In genomic region chr12:9634177-9634803, GRCh38 we compare ENCODE assay signal across 8 cellular contexts. TPM values are rescaled to one million over a fixed set of nuclear protein-coding genes. Genes with fewer than 3 reads are reported as not detected.
DNase-seq lines count a peak whose midpoint lies in the region; ATAC-seq, FAIRE-seq and TF ChIP-seq lines count a peak whose summit lies in the region.

No MANE protein-coding gene starts in this region.

- H3K4me3 Mint-ChIP-seq in activated T-helper 2 cell treated with anti-CD3 and anti-CD28 coated beads, Interferon-gamma antibody, Interleukin-2, Interleukin-4, amounts not matched to agents 10 μg/mL and 5 μg/mL and 100 μg/mL, durations not matched to agents 14 hours and 24 hours and 36 hours (ENCODE audit: low read depth) = no peak overlapping the region
- no peak overlapping the region for H3K4me3 Mint-ChIP-seq in glutamatergic neuron (ENCODE audit: unreplicated experiment)

- DNase-seq in DMS153 treated with DMSO at 0.1 percent for 48 hours (lab: John Stamatoyannopoulos, UW; ENCODE audit: unreplicated experiment) (peak; percentile 4), RCC 7860 (ENCODE audit: low spot score) (peak; percentile 26), glutamatergic neuron (peak; percentile 27), SHP77 (lab: John Stamatoyannopoulos, UW) (no peak)
- peak; percentile 58 for DNase-seq in activated T-helper 2 cell treated with anti-CD3 and anti-CD28 coated beads, Interferon-gamma antibody, Interleukin-2, Interleukin-4, amounts not matched to agents 10 μg/mL and 5 μg/mL and 100 μg/mL, durations not matched to agents 14 hours and 24 hours and 36 hours (ENCODE audit: low spot score)
- peak; percentile 50 to 89 (median 66) for DNase-seq in stimulated activated CD4-positive, alpha-beta T cell treated with anti-CD3 and anti-CD28 coated beads, Interleukin-12 subunit alpha, Interleukin-12 subunit beta, amount 100 ng/mL, for 48 hours (ENCODE audit: low read depth in 2 of 3, low spot score in 1 of 3)

- H3K27me3 Mint-ChIP-seq in activated T-helper 2 cell treated with anti-CD3 and anti-CD28 coated beads, Interferon-gamma antibody, Interleukin-2, Interleukin-4, amounts not matched to agents 10 μg/mL and 5 μg/mL and 100 μg/mL, durations not matched to agents 14 hours and 24 hours and 36 hours (ENCODE audit: low read depth) = peaks cover 2% of the 10 kb centered on the region
- H3K27me3 Mint-ChIP-seq in glutamatergic neuron (ENCODE audit: unreplicated experiment) = peaks cover 2% of the 10 kb centered on the region

- H3K36me3 Mint-ChIP-seq in activated T-helper 2 cell treated with anti-CD3 and anti-CD28 coated beads, Interferon-gamma antibody, Interleukin-2, Interleukin-4, amounts not matched to agents 10 μg/mL and 5 μg/mL and 100 μg/mL, durations not matched to agents 14 hours and 24 hours and 36 hours (ENCODE audit: low read depth) = peaks cover 21% of the 10 kb centered on the region
- peaks cover 6% of the 10 kb centered on the region for H3K36me3 Mint-ChIP-seq in glutamatergic neuron (ENCODE audit: unreplicated experiment)

- H3K27ac Mint-ChIP-seq in activated T-helper 2 cell treated with anti-CD3 and anti-CD28 coated beads, Interferon-gamma antibody, Interleukin-2, Interleukin-4, amounts not matched to agents 10 μg/mL and 5 μg/mL and 100 μg/mL, durations not matched to agents 14 hours and 24 hours and 36 hours = peak overlapping the region; percentile 13
- H3K27ac Mint-ChIP-seq in glutamatergic neuron (ENCODE audit: unreplicated experiment) = no peak overlapping the region

- peaks cover 43% of the 10 kb centered on the region for H3K4me1 Mint-ChIP-seq in activated T-helper 2 cell treated with anti-CD3 and anti-CD28 coated beads, Interferon-gamma antibody, Interleukin-2, Interleukin-4, amounts not matched to agents 10 μg/mL and 5 μg/mL and 100 μg/mL, durations not matched to agents 14 hours and 24 hours and 36 hours (ENCODE audit: low read depth)
- H3K4me1 Mint-ChIP-seq in glutamatergic neuron (ENCODE audit: low read depth, unreplicated experiment) = no peaks in the 10 kb centered on the region

- peak; percentile 76 for TF ChIP-seq CTCF in glutamatergic neuron (IDR thresholded peaks at IDR 0.05; ENCODE audit: partially characterized antibody, unreplicated experiment)

- peak; percentile 59 for ATAC-seq in HG02678 (IDR thresholded peaks at IDR 0.05; ENCODE audit: unreplicated experiment)
- ATAC-seq in GM18858 (IDR thresholded peaks at IDR 0.05; ENCODE audit: unreplicated experiment) = no peak

- intact Hi-C loops in activated T-helper 2 cell treated with anti-CD3 and anti-CD28 coated beads, Interferon-gamma antibody, Interleukin-2, Interleukin-4, amounts not matched to agents 10 μg/mL and 5 μg/mL and 100 μg/mL, durations not matched to agents 14 hours and 24 hours and 36 hours (cut with micrococcal nuclease) = loop anchor here (1.0 to 5.0 kb wide), 2 partner anchors 38 to 74 kb away; no protein-coding TSS in a partner anchor

- peaks cover 10% of the 10 kb centered on the region for H3K9me3 Mint-ChIP-seq in activated T-helper 2 cell treated with anti-CD3 and anti-CD28 coated beads, Interferon-gamma antibody, Interleukin-2, Interleukin-4, amounts not matched to agents 10 μg/mL and 5 μg/mL and 100 μg/mL, durations not matched to agents 14 hours and 24 hours and 36 hours
- peaks cover 2% of the 10 kb centered on the region for H3K9me3 Mint-ChIP-seq in glutamatergic neuron (ENCODE audit: unreplicated experiment)

- FAIRE-seq in RCC 7860 (lab: Jason Lieb, UNC) = peak; percentile 68

RNA-seq across cellular contexts. Expression of gene KLRB1, which starts 26.6 kb away (rescaled TPM):
- 0.32 TPM in 1 of 2 replicates, not detected in the other for total RNA-seq in activated T-helper 2 cell treated with anti-CD3 and anti-CD28 coated beads, Interferon-gamma antibody, Interleukin-2, Interleukin-4, amounts not matched to agents 10 μg/mL and 5 μg/mL and 100 μg/mL, durations not matched to agents 14 hours and 24 hours and 36 hours
- total RNA-seq in glutamatergic neuron (ENCODE audit: unreplicated experiment) = not detected

RNA-seq across cellular contexts. Expression of gene CLEC2D, which starts 35.2 kb away (rescaled TPM):
- 350 and 351 TPM in 2 replicates for total RNA-seq in activated T-helper 2 cell treated with anti-CD3 and anti-CD28 coated beads, Interferon-gamma antibody, Interleukin-2, Interleukin-4, amounts not matched to agents 10 μg/mL and 5 μg/mL and 100 μg/mL, durations not matched to agents 14 hours and 24 hours and 36 hours
- total RNA-seq in glutamatergic neuron (ENCODE audit: unreplicated experiment) = 7.2 TPM

Comparison
In these comparisons a context has a peak if more than half of its experiments do, and no peak if none do; other contexts are left out.
1. DNase-seq: peak in DMS153 treated with DMSO at 0.1 percent for 48 hours (single experiment), RCC 7860 (single experiment), activated T-helper 2 cell treated with anti-CD3 and anti-CD28 coated beads, Interferon-gamma antibody, Interleukin-2, Interleukin-4, amounts not matched to agents 10 μg/mL and 5 μg/mL and 100 μg/mL, durations not matched to agents 14 hours and 24 hours and 36 hours (single experiment), glutamatergic neuron (single experiment) and stimulated activated CD4-positive, alpha-beta T cell treated with anti-CD3 and anti-CD28 coated beads, Interleukin-12 subunit alpha, Interleukin-12 subunit beta, amount 100 ng/mL, for 48 hours (3 of 3); none in SHP77 (0 of 2).
2. RNA of gene CLEC2D, which starts 35.2 kb away (total RNA-seq): 350 to 351 TPM in activated T-helper 2 cell treated with anti-CD3 and anti-CD28 coated beads, Interferon-gamma antibody, Interleukin-2, Interleukin-4, amounts not matched to agents 10 μg/mL and 5 μg/mL and 100 μg/mL, durations not matched to agents 14 hours and 24 hours and 36 hours; 7.2 TPM in glutamatergic neuron (single experiment); every median in the first group is over 10 times any median in the second.